ENCODE assay signal across 27 cellular contexts in genomic region chr22:41684194-41684593, GRCh38. TPM values are rescaled to one million over a fixed set of nuclear protein-coding genes. Genes with fewer than 3 reads are reported as not detected.
A peak's percentile ranks its signal among the peaks of the same experiment; 100 is the strongest.
DNase-seq lines count a peak whose midpoint lies in the region; ATAC-seq and TF ChIP-seq lines count a peak whose summit lies in the region.
"Had no signal": no experiment of that assay in that cellular context is flagged by ENCODE, and none has a peak within 500 bp of the region (broad histone marks: within the 10 kb centered on the region; RNA-seq: fewer than 3 reads in every experiment).

No MANE protein-coding gene starts in this region.

- peaks cover 68% of the 10 kb centered on the region for H3K36me3 Mint-ChIP-seq in activated T-cell treated with anti-CD3 and anti-CD28 coated beads, Interleukin-2, amount 50 U/mL, for 24 hours (ENCODE audit: low read depth)
- H3K36me3 Mint-ChIP-seq in activated CD4-positive, alpha-beta memory T cell treated with anti-CD3 and anti-CD28 coated beads, Interleukin-2, amount 10 ng/mL, durations not matched to agents 7 days and 5 days (ENCODE audit: low read depth), result peaks cover 39% of the 10 kb centered on the region
- peaks cover 18% of the 10 kb centered on the region for H3K36me3 Mint-ChIP-seq in nephron (ENCODE audit: low read depth)

- H3K4me1 ChIP-seq in HCT116 (ENCODE audit: control insufficient read depth in 1 of 2, insufficient read depth in 2 of 2, low read length in 2 of 2), result peaks cover 8 to 34% of the 10 kb centered on the region in 2 experiments
- H3K4me1 ChIP-seq in SJCRH30, result no peaks in the 10 kb centered on the region; the same call in 1 of the 2 replicates
- H3K4me1 ChIP-seq: uterus had no signal

- H3K4me3 ChIP-seq in HCT116 (replicated peaks in 1 of 2; ENCODE audit: low read depth in 1 of 2, low read length in 2 of 2) (no peak overlapping the region), SJCRH30 (no peak overlapping the region)
- H3K4me3 ChIP-seq: BLaER1, cardiac muscle cell, dorsolateral prefrontal cortex, uterus had no signal

- RAD21 ChIA-PET in HCT116 (lab: Charles Lee; ENCODE audit: low non-redundant PET in 1 of 2, low total read pairs in 2 of 2, uncharacterized antibody in 2 of 2, unreplicated experiment in 2 of 2), result no interaction called here

- no peak for DNase-seq in activated T-cell treated with anti-CD3 and anti-CD28 coated beads, Interleukin-2, amount 50 U/mL, for 24 hours
- no peak for DNase-seq in activated T-cell treated with anti-CD3 and anti-CD28 coated beads, Interleukin-2, amount 50 U/mL, for 48 hours
- DNase-seq in HCT116 (ENCODE audit: low read depth, low spot score) (no peak), SJCRH30 (no peak)
- DNase-seq in activated CD4-positive, alpha-beta memory T cell treated with anti-CD3 and anti-CD28 coated beads, Interleukin-2, amount 10 ng/mL, durations not matched to agents 7 days and 5 days, result no peak
- DNase-seq: activated CD4-positive, alpha-beta T cell treated with anti-CD3 and anti-CD28 coated beads, Interleukin-2, amount 50 U/mL, for 1 hour; activated T-cell treated with anti-CD3 and anti-CD28 coated beads, Interleukin-2, amount 50 U/mL, for 4 hours; DMS 273 treated with DMSO at 0.1 percent for 48 hours; dorsolateral prefrontal cortex; erythroblast; foreskin melanocyte; GF-D8; IMR-90; NCI-H187; NCI-H226; small intestine; stimulated activated CD4-positive, alpha-beta T cell treated with anti-CD3 and anti-CD28 coated beads, Interleukin-4, amount 100 ng/mL, for 4 hours; substantia nigra; uterus had no signal

- H3K27me3 ChIP-seq in HCT116 (ENCODE audit: insufficient read depth, low read length) (no peaks in the 10 kb centered on the region), SJCRH30 (no peaks in the 10 kb centered on the region)
- H3K27me3 ChIP-seq: BLaER1, cardiac muscle cell, dorsolateral prefrontal cortex, uterus had no signal

- H3K27ac ChIP-seq in HCT116 (ENCODE audit: low read depth, low read length) (no peak overlapping the region), SJCRH30 (no peak overlapping the region)
- H3K27ac ChIP-seq: BLaER1, cardiac muscle cell, dorsolateral prefrontal cortex, HL-60, uterus had no signal

- no peaks in the 10 kb centered on the region for H3K9me3 Mint-ChIP-seq in activated T-cell treated with anti-CD3 and anti-CD28 coated beads, Interleukin-2, amount 50 U/mL, for 24 hours
- H3K9me3 Mint-ChIP-seq in activated CD4-positive, alpha-beta memory T cell treated with anti-CD3 and anti-CD28 coated beads, Interleukin-2, amount 10 ng/mL, durations not matched to agents 7 days and 5 days, result no peaks in the 10 kb centered on the region
- H3K9me3 Mint-ChIP-seq in nephron, result no peaks in the 10 kb centered on the region
- H3K9me3 Mint-ChIP-seq: activated T-cell treated with anti-CD3 and anti-CD28 coated beads, Interleukin-2, amount 50 U/mL, for 4 hours had no signal

- no peak for TF ChIP-seq POLR2A in HCT116 (IDR thresholded peaks at IDR 0.05; ENCODE audit: borderline replicate concordance, extremely low read depth, insufficient read depth, insufficient read length)

- peaks cover 46% of the 10 kb centered on the region for H3K4me1 Mint-ChIP-seq in activated T-cell treated with anti-CD3 and anti-CD28 coated beads, Interleukin-2, amount 50 U/mL, for 24 hours (ENCODE audit: low read depth)
- peaks cover 36% of the 10 kb centered on the region for H3K4me1 Mint-ChIP-seq in activated CD4-positive, alpha-beta memory T cell treated with anti-CD3 and anti-CD28 coated beads, Interleukin-2, amount 10 ng/mL, durations not matched to agents 7 days and 5 days
- H3K4me1 Mint-ChIP-seq in nephron, result peaks cover 20% of the 10 kb centered on the region

- intact Hi-C loops in HCT116 (cut with micrococcal nuclease), result no loop called here

- CTCF ChIA-PET in HCT116 (lab: Charles Lee), result no interaction called here
- CTCF ChIA-PET in activated CD4-positive, alpha-beta memory T cell treated with anti-CD3 and anti-CD28 coated beads, Interleukin-2, amount 10 ng/mL, durations not matched to agents 7 days and 5 days (lab: Charles Lee), result interaction anchor here (7.2 kb wide), 1 partner anchor 17 kb away, joined by 55 read pairs; no protein-coding TSS in a partner anchor

- BruUV-seq in HCT116 (replicated peaks; lab: Mats Ljungman, UMichigan), result no TSS peak

- H3K79me2 ChIP-seq in HCT116 (ENCODE audit: insufficient read depth, low read length), result peaks cover 100% of the 10 kb centered on the region

- peaks cover 13 to 14% of the 10 kb centered on the region in 2 experiments; a peak in 3 of 4 replicates for H3K36me3 ChIP-seq in HCT116 (ENCODE audit: control insufficient read depth in 1 of 2, insufficient read depth in 2 of 2, low read length in 2 of 2)
- H3K36me3 ChIP-seq in SJCRH30, result peaks cover 20% of the 10 kb centered on the region
- H3K36me3 ChIP-seq: uterus had no signal

- no peaks in the 10 kb centered on the region for H3K27me3 Mint-ChIP-seq in activated T-cell treated with anti-CD3 and anti-CD28 coated beads, Interleukin-2, amount 50 U/mL, for 24 hours
- no peaks in the 10 kb centered on the region for H3K27me3 Mint-ChIP-seq in activated CD4-positive, alpha-beta memory T cell treated with anti-CD3 and anti-CD28 coated beads, Interleukin-2, amount 10 ng/mL, durations not matched to agents 7 days and 5 days
- H3K27me3 Mint-ChIP-seq in nephron (ENCODE audit: low read depth), result no peaks in the 10 kb centered on the region

- ATAC-seq in HCT116, result no peak
- no peak for ATAC-seq in GM21576 (IDR thresholded peaks at IDR 0.05; ENCODE audit: unreplicated experiment)
- ATAC-seq in HG03439 (IDR thresholded peaks at IDR 0.05; ENCODE audit: unreplicated experiment), result no peak
- ATAC-seq: activated T-cell treated with anti-CD3 and anti-CD28 coated beads, Interleukin-2, amount 50 U/mL, for 4 hours; SK-N-SH treated with all-trans-retinoic acid at 6 μM for 48 hours had no signal

- H2AFZ ChIP-seq in HCT116 (ENCODE audit: low read depth, low read length, poor library complexity, severe bottlenecking), result no peak overlapping the region

- H3K9me2 ChIP-seq in HCT116 (ENCODE audit: insufficient read depth), result no peaks in the 10 kb centered on the region

- H3K4me3 Mint-ChIP-seq in activated T-cell treated with anti-CD3 and anti-CD28 coated beads, Interleukin-2, amount 50 U/mL, for 24 hours, result no peak overlapping the region
- H3K4me3 Mint-ChIP-seq in activated CD4-positive, alpha-beta memory T cell treated with anti-CD3 and anti-CD28 coated beads, Interleukin-2, amount 10 ng/mL, durations not matched to agents 7 days and 5 days, result no peak overlapping the region
- peak overlapping the region; percentile 63 to 68 (median 67) for H3K4me3 Mint-ChIP-seq in nephron
- H3K4me3 Mint-ChIP-seq: activated T-cell treated with anti-CD3 and anti-CD28 coated beads, Interleukin-2, amount 50 U/mL, for 4 hours had no signal

- TF ChIP-seq CTCF in HCT116 (IDR thresholded peaks at IDR 0.05 in 2 of 3, conservative IDR thresholded peaks at IDR 0.05 in 1 of 3; ENCODE audit: borderline replicate concordance in 1 of 3, insufficient read depth in 1 of 3, low read depth in 2 of 3, low read length in 2 of 3), result no peak
- TF ChIP-seq CTCF in nephron (IDR thresholded peaks at IDR 0.05; ENCODE audit: unreplicated experiment in 3 of 3), result no peak

- no peak overlapping the region for H3K9ac ChIP-seq in HCT116 (ENCODE audit: low read length)
- H3K9ac ChIP-seq: BLaER1 had no signal

- POLR2A ChIA-PET in HCT116 (lab: Charles Lee), result no interaction called here
- POLR2A ChIA-PET in activated CD4-positive, alpha-beta memory T cell treated with anti-CD3 and anti-CD28 coated beads, Interleukin-2, amount 10 ng/mL, durations not matched to agents 7 days and 5 days (lab: Charles Lee), result interaction anchor here (1.4 kb wide), 1 partner anchor 18 kb away, joined by 4 read pairs; no protein-coding TSS in a partner anchor

- H3K27ac Mint-ChIP-seq in activated T-cell treated with anti-CD3 and anti-CD28 coated beads, Interleukin-2, amount 50 U/mL, for 24 hours, result peak overlapping the region; percentile 100
- H3K27ac Mint-ChIP-seq in activated CD4-positive, alpha-beta memory T cell treated with anti-CD3 and anti-CD28 coated beads, Interleukin-2, amount 10 ng/mL, durations not matched to agents 7 days and 5 days, result peak overlapping the region; percentile 7
- no peak overlapping the region for H3K27ac Mint-ChIP-seq in nephron

- H4K20me1 ChIP-seq in HCT116 (ENCODE audit: insufficient read depth), result peaks cover 32% of the 10 kb centered on the region; the same call in 1 of the 2 replicates

- H3K9me3 ChIP-seq in HCT116 (ENCODE audit: control insufficient read depth in 1 of 2, insufficient read depth in 1 of 2, low read depth in 1 of 2, low read length in 2 of 2), result no peaks in the 10 kb centered on the region
- no peaks in the 10 kb centered on the region for H3K9me3 ChIP-seq in SJCRH30 (replicated peaks)
- H3K9me3 ChIP-seq: BLaER1, uterus had no signal

- peak overlapping the region; percentile 66; the same call in 1 of the 2 replicates for H3K4me2 ChIP-seq in HCT116 (ENCODE audit: low read length)
- H3K4me2 ChIP-seq: BLaER1 had no signal

- no peak for TF ChIP-seq RAD21 in HCT116 (IDR thresholded peaks at IDR 0.05; ENCODE audit: low read depth)

TF ChIP-seq in HCT116, 20 proteins besides CTCF, POLR2A, EP300 and RAD21 (continues in another document):
- no peak for TF ChIP-seq MAX (IDR thresholded peaks at IDR 0.05)
- TF ChIP-seq ZFX (IDR thresholded peaks at IDR 0.05), result no peak
- TF ChIP-seq EZH2phosphoT487 (IDR thresholded peaks at IDR 0.05; ENCODE audit: borderline replicate concordance), result no peak
- no peak for TF ChIP-seq SIN3A (IDR thresholded peaks at IDR 0.05; ENCODE audit: low read depth)

RNA-seq across cellular contexts. Expression of gene SNU13, which starts 4.5 kb away (rescaled TPM):
- total RNA-seq in HCT116 (2021; ENCODE audit: unreplicated experiment), result 283 TPM
- 261 and 269 TPM in 2 replicates for polyA plus RNA-seq in HCT116 (2012)
- total RNA-seq in activated CD4-positive, alpha-beta memory T cell treated with anti-CD3 and anti-CD28 coated beads, Interleukin-2, amount 10 ng/mL, durations not matched to agents 7 days and 5 days, result 100 to 1,000 TPM; 166 to 176 TPM
- 133 and 136 TPM in 2 replicates for total RNA-seq in SJCRH30 (2014; rRNA removed; shearing (Covaris generic))

RNA-seq across cellular contexts. Expression of gene MEI1, which starts 15.1 kb away (rescaled TPM):
- 0.64 TPM for total RNA-seq in HCT116 (2021; ENCODE audit: unreplicated experiment)
- 0.54 and 1.2 TPM in 2 replicates for polyA plus RNA-seq in HCT116 (2012)
- 10 to 100 TPM; 75.5 to 79.1 TPM for total RNA-seq in activated CD4-positive, alpha-beta memory T cell treated with anti-CD3 and anti-CD28 coated beads, Interleukin-2, amount 10 ng/mL, durations not matched to agents 7 days and 5 days
- not detected in 2 replicates for total RNA-seq in SJCRH30 (2014; rRNA removed; shearing (Covaris generic))
- polyA plus RNA-seq: neural cell had no signal

Comparison
In these comparisons a context has a peak if more than half of its experiments do, and no peak if none do; other contexts are left out.
1. H3K27ac Mint-ChIP-seq: peak in activated T-cell treated with anti-CD3 and anti-CD28 coated beads, Interleukin-2, amount 50 U/mL, for 24 hours (single experiment) and activated CD4-positive, alpha-beta memory T cell treated with anti-CD3 and anti-CD28 coated beads, Interleukin-2, amount 10 ng/mL, durations not matched to agents 7 days and 5 days (single experiment); none in nephron (0 of 3).
2. H3K4me3 Mint-ChIP-seq: peak in nephron (3 of 3); none in activated T-cell treated with anti-CD3 and anti-CD28 coated beads, Interleukin-2, amount 50 U/mL, for 24 hours (single experiment) and activated CD4-positive, alpha-beta memory T cell treated with anti-CD3 and anti-CD28 coated beads, Interleukin-2, amount 10 ng/mL, durations not matched to agents 7 days and 5 days (single experiment).
3. RNA of gene MEI1, which starts 15.1 kb away (total RNA-seq): 75.5 to 79.1 TPM in activated CD4-positive, alpha-beta memory T cell treated with anti-CD3 and anti-CD28 coated beads, Interleukin-2, amount 10 ng/mL, durations not matched to agents 7 days and 5 days; 0.64 TPM in HCT116 (single experiment) and not detected in SJCRH30; every median in the first group is over 10 times any median in the second.